Comparison of ENCODE assay signal across 17 cellular contexts in genomic region chr22:22085702-22086500, GRCh38.
A peak's percentile ranks its signal among the peaks of the same experiment; 100 is the strongest.
DNase-seq lines count a peak whose midpoint lies in the region; ATAC-seq and TF ChIP-seq lines count a peak whose summit lies in the region.
"Had no signal": no experiment of that assay in that cellular context is flagged by ENCODE, and none has a peak within 500 bp of the region (broad histone marks: within the 10 kb centered on the region; RNA-seq: fewer than 3 reads in every experiment).

No MANE protein-coding gene starts in this region.

- H3K9me3 ChIP-seq in parathyroid adenoma (ENCODE audit: control insufficient read depth, low read length): no peaks in the 10 kb centered on the region
- H3K9me3 ChIP-seq: heart left ventricle, Peyer's patch, tibial nerve had no signal

- no peak for TF ChIP-seq CTCF in fibroblast of pulmonary artery (IDR thresholded peaks at IDR 0.05; ENCODE audit: low read length, missing control alignments)
- no peak for TF ChIP-seq CTCF in parathyroid adenoma (IDR thresholded peaks at IDR 0.05)

- H3K27me3 ChIP-seq in parathyroid adenoma (ENCODE audit: control insufficient read depth, insufficient read depth, low read length): no peaks in the 10 kb centered on the region
- H3K27me3 ChIP-seq: Peyer's patch had no signal

- H3K9ac ChIP-seq in parathyroid adenoma: no peak overlapping the region

- DNase-seq in ELR (ENCODE audit: low read depth): peak; percentile 73
- DNase-seq in OCI-M1 (lab: John Stamatoyannopoulos, UW): peak; percentile 35
- DNase-seq in fibroblast of pulmonary artery (ENCODE audit: low read depth): peak; percentile 7
- DNase-seq in DMS 273 treated with DMSO at 0.1 percent for 48 hours (lab: John Stamatoyannopoulos, UW): no peak
- DNase-seq: activated CD4-positive, alpha-beta T cell treated with anti-CD3 and anti-CD28 coated beads for 36 hours; activated T-cell treated with anti-CD3 and anti-CD28 coated beads, Interleukin-2, amount 50 U/mL, for 24 hours; CD4-positive, alpha-beta memory T cell; left colon; naive B cell; NCI-H524 treated with DMSO at 0.1 percent for 48 hours; Peyer's patch; stimulated activated CD4-positive, alpha-beta T cell treated with anti-CD3 and anti-CD28 coated beads, Interleukin-4, amount 100 ng/mL, for 24 hours had no signal

- ATAC-seq in GM21390 (IDR thresholded peaks at IDR 0.05; ENCODE audit: unreplicated experiment): no peak
- no peak for ATAC-seq in HG03135 (IDR thresholded peaks at IDR 0.05; ENCODE audit: unreplicated experiment)
- ATAC-seq: activated CD4-positive, alpha-beta T cell treated with anti-CD3 and anti-CD28 coated beads for 36 hours; left colon had no signal

- H3K36me3 ChIP-seq in parathyroid adenoma (ENCODE audit: control insufficient read depth, insufficient read depth, low read length): no peaks in the 10 kb centered on the region
- H3K36me3 ChIP-seq: heart left ventricle, Peyer's patch, tibial nerve had no signal

- H3K4me1 ChIP-seq in parathyroid adenoma: peaks cover 2% of the 10 kb centered on the region
- H3K4me1 ChIP-seq: Peyer's patch, tibial nerve had no signal

- H3K4me3 ChIP-seq in fibroblast of pulmonary artery (replicated peaks; ENCODE audit: low read depth, low read length): no peak overlapping the region
- H3K4me3 ChIP-seq in parathyroid adenoma (ENCODE audit: low read depth, low read length): no peak overlapping the region
- H3K4me3 ChIP-seq: heart left ventricle, Peyer's patch, tibial nerve had no signal

- H2AFZ ChIP-seq in parathyroid adenoma: peak overlapping the region; percentile 69

- H3K79me2 ChIP-seq in parathyroid adenoma: no peaks in the 10 kb centered on the region

- no peak overlapping the region for H3K27ac ChIP-seq in parathyroid adenoma
- H3K27ac ChIP-seq: heart left ventricle, Peyer's patch, tibial nerve had no signal

- no peak overlapping the region for H3K4me2 ChIP-seq in parathyroid adenoma (ENCODE audit: low read length)
